ENCODE assay signal across 10 cellular contexts in genomic region chr9:86303316-86303975, GRCh38. TPM values are rescaled to one million over a fixed set of nuclear protein-coding genes. Genes with fewer than 3 reads are reported as not detected.
DNase-seq lines count a peak whose midpoint lies in the region; ATAC-seq and TF ChIP-seq lines count a peak whose summit lies in the region.
"Had no signal": no experiment of that assay in that cellular context is flagged by ENCODE, and none has a peak within 500 bp of the region (broad histone marks: within the 10 kb centered on the region; RNA-seq: fewer than 3 reads in every experiment).

No MANE protein-coding gene starts in this region.

- DNase-seq in DMS53 (lab: John Stamatoyannopoulos, UW) (peak; percentile 51), DMS53 treated with DMSO at 0.1 percent for 48 hours (lab: John Stamatoyannopoulos, UW; ENCODE audit: unreplicated experiment) (no peak), fibroblast of pulmonary artery (ENCODE audit: low read depth) (peak; percentile 63), superior temporal gyrus (ENCODE audit: extremely low spot score) (no peak)
- peak; percentile 48 for DNase-seq in activated CD8-positive, alpha-beta T cell treated with anti-CD3 and anti-CD28 coated beads, Interleukin-2, amount 10 ng/mL, durations not matched to agents 7 days and 5 days
- DNase-seq in stimulated activated CD8-positive, alpha-beta memory T cell treated with anti-CD3 and anti-CD28 coated beads, Interleukin-12 subunit alpha, Interleukin-12 subunit beta, amount 100 ng/mL, for 1 hour (ENCODE audit: low read depth) = peak; percentile 9
- DNase-seq: left ventricle myocardium superior, NCI-H187 had no signal

- H3K4me3 Mint-ChIP-seq in activated CD8-positive, alpha-beta T cell treated with anti-CD3 and anti-CD28 coated beads, Interleukin-2, amount 10 ng/mL, durations not matched to agents 7 days and 5 days = no peak overlapping the region

- H3K27ac Mint-ChIP-seq in activated CD8-positive, alpha-beta T cell treated with anti-CD3 and anti-CD28 coated beads, Interleukin-2, amount 10 ng/mL, durations not matched to agents 7 days and 5 days = peak overlapping the region; percentile 65

- no peak for TF ChIP-seq CTCF in fibroblast of pulmonary artery (IDR thresholded peaks at IDR 0.05; ENCODE audit: low read length, missing control alignments)

- H3K9me3 Mint-ChIP-seq in activated CD8-positive, alpha-beta T cell treated with anti-CD3 and anti-CD28 coated beads, Interleukin-2, amount 10 ng/mL, durations not matched to agents 7 days and 5 days (ENCODE audit: insufficient read depth) = no peaks in the 10 kb centered on the region

- H3K4me3 ChIP-seq in fibroblast of pulmonary artery (replicated peaks; ENCODE audit: low read depth, low read length) = no peak overlapping the region

- H3K27me3 Mint-ChIP-seq in activated CD8-positive, alpha-beta T cell treated with anti-CD3 and anti-CD28 coated beads, Interleukin-2, amount 10 ng/mL, durations not matched to agents 7 days and 5 days (ENCODE audit: low read depth) = no peaks in the 10 kb centered on the region

- H3K36me3 Mint-ChIP-seq in activated CD8-positive, alpha-beta T cell treated with anti-CD3 and anti-CD28 coated beads, Interleukin-2, amount 10 ng/mL, durations not matched to agents 7 days and 5 days (ENCODE audit: low read depth) = peaks cover 73% of the 10 kb centered on the region

- ATAC-seq in activated CD8-positive, alpha-beta T cell treated with anti-CD3 and anti-CD28 coated beads, Interleukin-2, amount 10 ng/mL, durations not matched to agents 7 days and 5 days = peak; percentile 86
- ATAC-seq in HG02840 (IDR thresholded peaks at IDR 0.05; ENCODE audit: low FRiP score, unreplicated experiment) = no peak
- ATAC-seq in HG02678 (IDR thresholded peaks at IDR 0.05; ENCODE audit: unreplicated experiment) = no peak
- ATAC-seq: left ventricle myocardium superior had no signal

- CTCF ChIA-PET in activated CD8-positive, alpha-beta T cell treated with anti-CD3 and anti-CD28 coated beads, Interleukin-2, amount 10 ng/mL, durations not matched to agents 7 days and 5 days (lab: Charles Lee) = no interaction called here

- POLR2A ChIA-PET in activated CD8-positive, alpha-beta T cell treated with anti-CD3 and anti-CD28 coated beads, Interleukin-2, amount 10 ng/mL, durations not matched to agents 7 days and 5 days (lab: Charles Lee) = no interaction called here

- H3K4me1 Mint-ChIP-seq in activated CD8-positive, alpha-beta T cell treated with anti-CD3 and anti-CD28 coated beads, Interleukin-2, amount 10 ng/mL, durations not matched to agents 7 days and 5 days (ENCODE audit: low read depth) = peaks cover 15% of the 10 kb centered on the region

RNA-seq across cellular contexts. Expression of gene ISCA1, which starts 21.1 kb away (rescaled TPM):
- total RNA-seq in activated CD8-positive, alpha-beta T cell treated with anti-CD3 and anti-CD28 coated beads, Interleukin-2, amount 10 ng/mL, durations not matched to agents 7 days and 5 days = 10 to 100 TPM; 17.7 to 21.4 TPM

RNA-seq across cellular contexts. Expression of gene C9orf153, which starts 44.0 kb away (rescaled TPM):
- total RNA-seq in activated CD8-positive, alpha-beta T cell treated with anti-CD3 and anti-CD28 coated beads, Interleukin-2, amount 10 ng/mL, durations not matched to agents 7 days and 5 days = under 1 TPM; 0.34 to 0.42 TPM

RNA-seq across cellular contexts. Expression of gene TUT7, which starts 50.8 kb away (rescaled TPM):
- 10 to 100 TPM; 30.8 to 32.3 TPM for total RNA-seq in activated CD8-positive, alpha-beta T cell treated with anti-CD3 and anti-CD28 coated beads, Interleukin-2, amount 10 ng/mL, durations not matched to agents 7 days and 5 days

Comparison
In these comparisons a context has a peak if more than half of its experiments do, and no peak if none do; other contexts are left out.
1. DNase-seq: peak in DMS53 (single experiment), activated CD8-positive, alpha-beta T cell treated with anti-CD3 and anti-CD28 coated beads, Interleukin-2, amount 10 ng/mL, durations not matched to agents 7 days and 5 days (single experiment), fibroblast of pulmonary artery (single experiment) and stimulated activated CD8-positive, alpha-beta memory T cell treated with anti-CD3 and anti-CD28 coated beads, Interleukin-12 subunit alpha, Interleukin-12 subunit beta, amount 100 ng/mL, for 1 hour (single experiment); none in DMS53 treated with DMSO at 0.1 percent for 48 hours (single experiment) and superior temporal gyrus (single experiment).